Comparison of ENCODE assay signal across 36 cellular contexts in genomic region chr4:64022560-64022959, GRCh38.
"Had no signal": no experiment of that assay in that cellular context is flagged by ENCODE, and none has a peak within 500 bp of the region (broad histone marks: within the 10 kb centered on the region; RNA-seq: fewer than 3 reads in every experiment).

No MANE protein-coding gene starts in this region.

- H3K27ac ChIP-seq: KMS-11 had no signal

- H3K9ac ChIP-seq: KMS-11 had no signal

- H3K4me3 ChIP-seq: MG63 had no signal

- H3K9me3 ChIP-seq: MG63 had no signal

- DNase-seq: Karpas-422, Kasumi-1, KG1, MG63, MM.1S, MV-4-11, NCI-H1048, NCI-H1092, NCI-H1092 treated with DMSO at 0.1 percent for 48 hours, NCI-H1105, NCI-H1105 treated with DMSO at 0.1 percent for 48 hours, NCI-H1417, NCI-H1417 treated with DMSO at 0.1 percent for 48 hours, NCI-H1436, NCI-H1436 treated with DMSO at 0.1 percent for 48 hours, NCI-H146, NCI-H1694, NCI-H1694 treated with DMSO at 0.1 percent for 48 hours, NCI-H187, NCI-H187 treated with DMSO at 0.1 percent for 48 hours, NCI-H1930, NCI-H2029, NCI-H2029 treated with DMSO at 0.1 percent for 48 hours, NCI-H2081, NCI-H2081 treated with DMSO at 0.1 percent for 48 hours, NCI-H2107, NCI-H2171, NCI-H2171 treated with DMSO at 0.1 percent for 48 hours, NCI-H2227 treated with DMSO at 0.1 percent for 48 hours, NCI-H226, NCI-H345, NCI-H446, NCI-H446 treated with DMSO at 0.1 percent for 48 hours, NCI-H510A, NCI-H510A treated with DMSO at 0.1 percent for 48 hours had no signal

- H3K4me2 ChIP-seq: KMS-11 had no signal

- H3K27me3 ChIP-seq: MG63 had no signal

- H3K36me3 ChIP-seq: MG63 had no signal
